ENCODE assay signal across 18 cellular contexts in genomic region chr15:66899555-66900350, GRCh38.
DNase-seq lines count a peak whose midpoint lies in the region; ATAC-seq and TF ChIP-seq lines count a peak whose summit lies in the region.
"Had no signal": no experiment of that assay in that cellular context is flagged by ENCODE, and none has a peak within 500 bp of the region (broad histone marks: within the 10 kb centered on the region; RNA-seq: fewer than 3 reads in every experiment).

No MANE protein-coding gene starts in this region.

- no peaks in the 10 kb centered on the region for H3K36me3 Mint-ChIP-seq in activated naive CD8-positive, alpha-beta T cell treated with anti-CD3 and anti-CD28 coated beads, Interleukin-2, amount 50 U/mL, for 24 hours (ENCODE audit: low read depth)

- no peaks in the 10 kb centered on the region for H3K9me3 ChIP-seq in sigmoid colon
- H3K9me3 ChIP-seq: pancreas, SK-N-SH had no signal

- no peak overlapping the region for H3K27ac ChIP-seq in brain microvascular endothelial cell
- no peak overlapping the region for H3K27ac ChIP-seq in sigmoid colon
- H3K27ac ChIP-seq: foreskin keratinocyte, pancreas had no signal

- H3K27me3 ChIP-seq in brain microvascular endothelial cell (replicated peaks): no peaks in the 10 kb centered on the region
- H3K27me3 ChIP-seq in sigmoid colon: no peaks in the 10 kb centered on the region
- H3K27me3 ChIP-seq: foreskin keratinocyte, pancreas had no signal

- H3K36me3 ChIP-seq in brain microvascular endothelial cell (replicated peaks) (no peaks in the 10 kb centered on the region), sigmoid colon (no peaks in the 10 kb centered on the region)
- H3K36me3 ChIP-seq: pancreas had no signal

- 91 to 92% methylated on average over 9 of the region's 9 CpGs for WGBS in sigmoid colon, 2 donors

- in situ Hi-C loops in brain microvascular endothelial cell (cut with HindIII; ENCODE audit: low pct_ligation_motif_present, low sequenced_read_pairs): no loop called here

- H3K27me3 Mint-ChIP-seq in activated naive CD8-positive, alpha-beta T cell treated with anti-CD3 and anti-CD28 coated beads, Interleukin-2, amount 50 U/mL, for 24 hours: no peaks in the 10 kb centered on the region

- no peak for ATAC-seq in GM18498 (IDR thresholded peaks at IDR 0.05; ENCODE audit: unreplicated experiment)
- ATAC-seq in activated naive CD8-positive, alpha-beta T cell treated with anti-CD3 and anti-CD28 coated beads, Interleukin-2, amount 50 U/mL, for 24 hours: no peak
- ATAC-seq: foreskin keratinocyte, HCT116, pancreas had no signal

- H3K9me3 Mint-ChIP-seq in activated naive CD8-positive, alpha-beta T cell treated with anti-CD3 and anti-CD28 coated beads, Interleukin-2, amount 50 U/mL, for 24 hours: no peaks in the 10 kb centered on the region

- DNase-seq in ELR (ENCODE audit: low read depth): peak; percentile 91
- DNase-seq in LoVo (ENCODE audit: low spot score): peak; percentile 9
- DNase-seq in brain microvascular endothelial cell: peak; percentile 42
- DNase-seq in sigmoid colon: peak; percentile 45
- DNase-seq in NCI-H2029 treated with DMSO at 0.1 percent for 48 hours (lab: John Stamatoyannopoulos, UW): no peak
- no peak for DNase-seq in activated naive CD8-positive, alpha-beta T cell treated with anti-CD3 and anti-CD28 coated beads, Interleukin-2, amount 50 U/mL, for 24 hours
- DNase-seq: activated CD4-positive, alpha-beta T cell treated with anti-CD3 and anti-CD28 coated beads, Interleukin-2, amount 10 ng/mL, durations not matched to agents 24 days and 14 days; activated CD8-positive, alpha-beta memory T cell treated with anti-CD3 and anti-CD28 coated beads, Interleukin-2, amount 50 U/mL, for 48 hours; aorta; C1 segment of cervical spinal cord; DMS153; foreskin keratinocyte; NCI-H1436 treated with DMSO at 0.1 percent for 48 hours; NCI-H446; pancreas; SK-N-SH had no signal

- H3K4me3 Mint-ChIP-seq in activated naive CD8-positive, alpha-beta T cell treated with anti-CD3 and anti-CD28 coated beads, Interleukin-2, amount 50 U/mL, for 24 hours: no peak overlapping the region
- H3K4me3 Mint-ChIP-seq: activated CD4-positive, alpha-beta T cell treated with anti-CD3 and anti-CD28 coated beads, Interleukin-2, amount 10 ng/mL, durations not matched to agents 24 days and 14 days had no signal

- intact Hi-C loops in sigmoid colon (cut with DNase I): no loop called here

- no peak overlapping the region for H3K27ac Mint-ChIP-seq in activated naive CD8-positive, alpha-beta T cell treated with anti-CD3 and anti-CD28 coated beads, Interleukin-2, amount 50 U/mL, for 24 hours
- H3K27ac Mint-ChIP-seq: activated CD4-positive, alpha-beta T cell treated with anti-CD3 and anti-CD28 coated beads, Interleukin-2, amount 10 ng/mL, durations not matched to agents 24 days and 14 days had no signal

- no peak for TF ChIP-seq POLR2A in sigmoid colon (IDR thresholded peaks at IDR 0.05)

- TF ChIP-seq CTCF in brain microvascular endothelial cell (IDR thresholded peaks at IDR 0.05; ENCODE audit: low read depth, low read length, missing control alignments) (peak; percentile 29), sigmoid colon (IDR thresholded peaks at IDR 0.05) (no peak)

- no peak for TF ChIP-seq EP300 in sigmoid colon (IDR thresholded peaks at IDR 0.05)

- no peaks in the 10 kb centered on the region for H3K4me1 Mint-ChIP-seq in activated naive CD8-positive, alpha-beta T cell treated with anti-CD3 and anti-CD28 coated beads, Interleukin-2, amount 50 U/mL, for 24 hours

- peaks cover 0 to 23% (median 3%) of the 10 kb centered on the region in 4 donors for H3K4me1 ChIP-seq in sigmoid colon

- H3K4me3 ChIP-seq in brain microvascular endothelial cell (ENCODE audit: low read depth, low read length): no peak overlapping the region
- no peak overlapping the region for H3K4me3 ChIP-seq in sigmoid colon
- H3K4me3 ChIP-seq: pancreas had no signal

Comparison
In these comparisons a context has a peak if more than half of its experiments do, and no peak if none do; other contexts are left out.
1. DNase-seq: peak in ELR (single experiment), LoVo (single experiment), brain microvascular endothelial cell (single experiment) and sigmoid colon (single experiment); none in NCI-H2029 treated with DMSO at 0.1 percent for 48 hours (single experiment) and activated naive CD8-positive, alpha-beta T cell treated with anti-CD3 and anti-CD28 coated beads, Interleukin-2, amount 50 U/mL, for 24 hours (single experiment).